ENCODE assay signal across 2 cellular contexts in genomic region chr6:35403544-35404442, GRCh38.
TF ChIP-seq lines count a peak whose summit lies in the region.

No MANE protein-coding gene starts in this region.

TF ChIP-seq in HepG2, 621 proteins besides CTCF, POLR2A, EP300 and RAD21 (continued from another document):
- TF ChIP-seq ARNT2 (CRISPR knock-in tag; IDR thresholded peaks at IDR 0.05; ENCODE audit: low read depth) (no peak), ZMYM3 (CRISPR knock-in tag; IDR thresholded peaks at IDR 0.05) (peak; percentile 51; the same call in 1 of the 2 replicates), ZNF768 (CRISPR knock-in tag; IDR thresholded peaks at IDR 0.05) (peak; percentile 88), ZFP36 (IDR thresholded peaks at IDR 0.05; ENCODE audit: borderline replicate concordance, low read depth, low read length, partially characterized antibody) (peak; percentile 31)

TF ChIP-seq in SK-N-SH, 30 proteins besides CTCF, POLR2A, EP300 and RAD21:
- no peak for TF ChIP-seq MXI1 (IDR thresholded peaks at IDR 0.05; ENCODE audit: low read depth, low read length)
- no peak for TF ChIP-seq TAF1 (IDR thresholded peaks at IDR 0.05; ENCODE audit: borderline replicate concordance, low read depth, low read length)
- no peak for TF ChIP-seq REST (IDR thresholded peaks at IDR 0.05; ENCODE audit: low read depth, low read length)
- TF ChIP-seq SMC3 (IDR thresholded peaks at IDR 0.05; ENCODE audit: low read depth, low read length): no peak
- no peak for TF ChIP-seq NRF1 (IDR thresholded peaks at IDR 0.05; ENCODE audit: low read depth, low read length)
- TF ChIP-seq YY1 (IDR thresholded peaks at IDR 0.05; ENCODE audit: low read depth): no peak
- no peak for TF ChIP-seq RCOR1 (IDR thresholded peaks at IDR 0.05; ENCODE audit: low read length)
- no peak for TF ChIP-seq TCF12 (IDR thresholded peaks at IDR 0.05)
- no peak for TF ChIP-seq NFIC (IDR thresholded peaks at IDR 0.05; ENCODE audit: borderline replicate concordance)
- TF ChIP-seq RFX5 (IDR thresholded peaks at IDR 0.05; ENCODE audit: low read length): no peak
- TF ChIP-seq EZH2phosphoT487 (IDR thresholded peaks at IDR 0.05; ENCODE audit: borderline replicate concordance, low read depth): no peak
